Comparison of ENCODE assay signal across 8 cellular contexts in genomic region chr22:46537946-46538815, GRCh38. TPM values are rescaled to one million over a fixed set of nuclear protein-coding genes. Genes with fewer than 3 reads are reported as not detected.
DNase-seq lines count a peak whose midpoint lies in the region; ATAC-seq, FAIRE-seq and TF ChIP-seq lines count a peak whose summit lies in the region.

No MANE protein-coding gene starts in this region.

- DNase-seq in LoVo (ENCODE audit: low spot score) (peak; percentile 11), naive B cell (no peak), GM19239 (ENCODE audit: insufficient read length, low spot score) (no peak), NCI-H2196 treated with DMSO at 0.1 percent for 48 hours (lab: John Stamatoyannopoulos, UW; ENCODE audit: unreplicated experiment) (no peak), T-helper 2 cell (no peak)
- DNase-seq in effector memory CD8-positive, alpha-beta T cell: no peak

- H3K27ac Mint-ChIP-seq in effector memory CD8-positive, alpha-beta T cell: no peak overlapping the region
- H3K27ac Mint-ChIP-seq in naive B cell: peak overlapping the region in 3 of 6 donors; percentile 36 to 63 (median 52)

- no peak for ATAC-seq in effector memory CD8-positive, alpha-beta T cell (replicated peaks)
- no peak for ATAC-seq in naive B cell (ENCODE audit: low read depth in 2 of 2)
- ATAC-seq in HG02885 (IDR thresholded peaks at IDR 0.05; ENCODE audit: poor library complexity, unreplicated experiment): no peak

- H3K27ac ChIP-seq in C4-2B: peak overlapping the region; percentile 54; the same call in 1 of the 2 replicates

- no peaks in the 10 kb centered on the region for H3K36me3 Mint-ChIP-seq in effector memory CD8-positive, alpha-beta T cell (ENCODE audit: insufficient read depth)
- no peaks in the 10 kb centered on the region for H3K36me3 Mint-ChIP-seq in naive B cell

- H3K4me1 Mint-ChIP-seq in effector memory CD8-positive, alpha-beta T cell (ENCODE audit: low read depth in 2 of 2): peaks cover 6 to 10% of the 10 kb centered on the region in 2 donors
- peaks cover 0 to 12% (median 8%) of the 10 kb centered on the region in 3 donors for H3K4me1 Mint-ChIP-seq in naive B cell

- FAIRE-seq in GM19239 (lab: Jason Lieb, UNC): no peak

- H3K27me3 Mint-ChIP-seq in effector memory CD8-positive, alpha-beta T cell: peaks cover 29 to 59% of the 10 kb centered on the region in 2 donors
- peaks cover 27 to 75% (median 34%) of the 10 kb centered on the region in 3 donors for H3K27me3 Mint-ChIP-seq in naive B cell

- H3K9me3 Mint-ChIP-seq in effector memory CD8-positive, alpha-beta T cell: no peaks in the 10 kb centered on the region
- H3K9me3 Mint-ChIP-seq in naive B cell: peaks cover 0 to 2% (median 0%) of the 10 kb centered on the region in 7 donors

- TF ChIP-seq CTCF in C4-2B (conservative IDR thresholded peaks at IDR 0.05): no peak

- peak overlapping the region; percentile 18 to 64 for H3K4me3 Mint-ChIP-seq in effector memory CD8-positive, alpha-beta T cell
- peak overlapping the region; percentile 23 to 82 (median 66) for H3K4me3 Mint-ChIP-seq in naive B cell

RNA-seq across cellular contexts. Expression of gene CELSR1, which starts 0.8 kb away (rescaled TPM):
- 1 to 10 TPM in 5 of 6 donors, under 1 TPM in 1; 0.94 to 3.9 (median 2.1) TPM for polyA plus RNA-seq in naive B cell (ENCODE audit: low read depth in 6 of 6)
